ENCODE assay signal across 8 cellular contexts in the genomic region with DNA sequence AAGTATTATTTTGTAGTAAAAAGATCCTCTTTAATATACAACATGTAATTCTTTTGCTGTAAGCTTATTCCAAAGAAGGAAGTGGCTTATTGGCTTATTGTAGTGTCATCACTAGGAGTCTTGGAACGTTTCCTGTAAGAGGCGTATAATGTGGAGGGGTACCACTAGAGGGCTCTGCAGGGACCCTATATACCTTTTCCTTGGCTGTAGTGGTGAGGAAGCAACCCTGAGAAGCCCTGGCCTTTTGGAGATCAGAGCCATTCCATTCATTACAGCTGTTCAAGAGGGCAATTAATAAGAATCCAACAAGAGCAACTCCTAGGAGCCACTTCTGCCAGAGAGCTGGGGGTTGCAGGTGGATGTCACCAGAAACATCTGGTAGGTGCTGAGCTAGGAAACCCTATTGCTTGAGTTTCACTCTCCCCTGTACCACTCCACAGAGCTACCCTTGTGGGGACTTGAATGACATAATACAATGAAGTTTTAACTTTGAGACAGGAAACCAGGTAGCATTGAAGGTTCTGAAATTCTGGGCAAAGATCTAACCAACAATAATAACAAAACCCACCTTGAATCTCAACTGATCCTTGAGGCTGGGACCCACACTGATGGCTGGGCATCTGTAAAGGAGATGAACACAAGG.
DNase-seq lines count a peak whose midpoint lies in the region; ATAC-seq lines count a peak whose summit lies in the region.

No MANE protein-coding gene starts in this region.

- ATAC-seq in HG02610 (IDR thresholded peaks at IDR 0.05; ENCODE audit: unreplicated experiment), result peak; percentile 48
- ATAC-seq in Right ventricle myocardium superior (ENCODE audit: poor library complexity), result peak; percentile 55

- H3K4me3 Mint-ChIP-seq in activated CD4-positive, alpha-beta T cell treated with anti-CD3 and anti-CD28 coated beads, Interleukin-2, amount 10 ng/mL, durations not matched to agents 7 days and 5 days, result peak overlapping the region; percentile 74

- intact Hi-C loops in Right ventricle myocardium superior (cut with DNase I), result no loop called here

- POLR2A ChIA-PET in activated CD4-positive, alpha-beta T cell treated with anti-CD3 and anti-CD28 coated beads, Interleukin-2, amount 10 ng/mL, durations not matched to agents 7 days and 5 days (lab: Charles Lee), result no interaction called here

- H3K27ac Mint-ChIP-seq in activated CD4-positive, alpha-beta T cell treated with anti-CD3 and anti-CD28 coated beads, Interleukin-2, amount 10 ng/mL, durations not matched to agents 7 days and 5 days, result peak overlapping the region; percentile 58

- H3K4me1 Mint-ChIP-seq in activated CD4-positive, alpha-beta T cell treated with anti-CD3 and anti-CD28 coated beads, Interleukin-2, amount 10 ng/mL, durations not matched to agents 7 days and 5 days, result peaks cover 34% of the 10 kb centered on the region

- peaks cover 5% of the 10 kb centered on the region for H3K36me3 Mint-ChIP-seq in activated CD4-positive, alpha-beta T cell treated with anti-CD3 and anti-CD28 coated beads, Interleukin-2, amount 10 ng/mL, durations not matched to agents 7 days and 5 days (ENCODE audit: low read depth)

- H3K27me3 Mint-ChIP-seq in activated CD4-positive, alpha-beta T cell treated with anti-CD3 and anti-CD28 coated beads, Interleukin-2, amount 10 ng/mL, durations not matched to agents 7 days and 5 days, result peaks cover 12% of the 10 kb centered on the region

- DNase-seq in 8988T (peak; percentile 76), ELF-1 (ENCODE audit: low read depth, low spot score) (peak; percentile 62), NCI-H2107 treated with DMSO at 0.1 percent for 48 hours (lab: John Stamatoyannopoulos, UW; ENCODE audit: unreplicated experiment) (peak; percentile 70), Right ventricle myocardium superior (no peak), ureter (ENCODE audit: low spot score) (no peak)
- peak; percentile 38 for DNase-seq in activated CD4-positive, alpha-beta T cell treated with anti-CD3 and anti-CD28 coated beads, Interleukin-2, amount 10 ng/mL, durations not matched to agents 7 days and 5 days
- peak; percentile 54 for DNase-seq in stimulated activated CD4-positive, alpha-beta T cell treated with anti-CD3 and anti-CD28 coated beads, Interleukin-4, amount 100 ng/mL, for 24 hours

- peaks cover 3% of the 10 kb centered on the region for H3K9me3 Mint-ChIP-seq in activated CD4-positive, alpha-beta T cell treated with anti-CD3 and anti-CD28 coated beads, Interleukin-2, amount 10 ng/mL, durations not matched to agents 7 days and 5 days

- CTCF ChIA-PET in activated CD4-positive, alpha-beta T cell treated with anti-CD3 and anti-CD28 coated beads, Interleukin-2, amount 10 ng/mL, durations not matched to agents 7 days and 5 days (lab: Charles Lee), result interaction anchor here (0.6 to 6.3 kb wide), 19 partner anchors 9 to 204 kb away, joined by 3 to 28 read pairs (median 5); no protein-coding TSS in a partner anchor

Comparison
In these comparisons a context has a peak if more than half of its experiments do, and no peak if none do; other contexts are left out.
1. DNase-seq: peak in 8988T (single experiment), ELF-1 (single experiment), NCI-H2107 treated with DMSO at 0.1 percent for 48 hours (single experiment), activated CD4-positive, alpha-beta T cell treated with anti-CD3 and anti-CD28 coated beads, Interleukin-2, amount 10 ng/mL, durations not matched to agents 7 days and 5 days (single experiment) and stimulated activated CD4-positive, alpha-beta T cell treated with anti-CD3 and anti-CD28 coated beads, Interleukin-4, amount 100 ng/mL, for 24 hours (single experiment); none in Right ventricle myocardium superior (single experiment) and ureter (single experiment).